6 cellular contexts compared by ENCODE assay signal in genomic region chr19:35775046-35775297, GRCh38. TPM values are rescaled to one million over a fixed set of nuclear protein-coding genes. Genes with fewer than 3 reads are reported as not detected.
DNase-seq lines count a peak whose midpoint lies in the region; ATAC-seq, FAIRE-seq and TF ChIP-seq lines count a peak whose summit lies in the region.

No MANE protein-coding gene starts in this region.

- H3K9ac ChIP-seq in kidney (ENCODE audit: low read length in 2 of 2) = no peak overlapping the region

- peaks cover 3 to 4% of the 10 kb centered on the region in 2 donors for H3K4me1 ChIP-seq in kidney (ENCODE audit: control insufficient read depth in 1 of 2, insufficient read depth in 1 of 2, low read depth in 1 of 2, low read length in 2 of 2)

- TF ChIP-seq CTCF in AG10803 (conservative IDR thresholded peaks at IDR 0.05; ENCODE audit: low read length) = no peak
- no peak for TF ChIP-seq CTCF in kidney (IDR thresholded peaks at IDR 0.05; ENCODE audit: borderline replicate concordance, extremely low read depth, insufficient read depth)

- H3K4me3 ChIP-seq in AG10803 (ENCODE audit: low read length) (peak overlapping the region; percentile 53), kidney (ENCODE audit: low read length in 2 of 2) (peak overlapping the region; percentile 46 to 56)

- H3K27ac ChIP-seq in kidney (ENCODE audit: low read depth in 2 of 2, low read length in 2 of 2) = no peak overlapping the region

- ATAC-seq in SK-N-SH treated with all-trans-retinoic acid at 6 μM for 48 hours = peak; percentile 46

- FAIRE-seq in kidney (lab: Jason Lieb, UNC) = no peak

- DNase-seq in AG10803 (ENCODE audit: low read depth) (no peak), kidney (no peak), NCI-H748 (lab: John Stamatoyannopoulos, UW; ENCODE audit: unreplicated experiment) (no peak), Kasumi-1 (lab: John Stamatoyannopoulos, UW) (no peak), OCI-M2 (lab: John Stamatoyannopoulos, UW; ENCODE audit: unreplicated experiment) (no peak)

- no peaks in the 10 kb centered on the region for H3K36me3 ChIP-seq in kidney (ENCODE audit: control insufficient read depth in 1 of 2, insufficient read depth in 2 of 2, low read length in 2 of 2)

- H3K9me3 ChIP-seq in kidney (ENCODE audit: control insufficient read depth in 1 of 2, low read length in 2 of 2) = no peaks in the 10 kb centered on the region

- intact Hi-C loops in kidney (cut with DNase I) = no loop called here

TF ChIP-seq in SK-N-SH treated with all-trans-retinoic acid at 6 μM for 48 hours, 23 proteins besides CTCF, POLR2A, EP300 and RAD21:
- TF ChIP-seq CREB5 (CRISPR knock-in tag; IDR thresholded peaks at IDR 0.05; ENCODE audit: low read depth) = no peak
- TF ChIP-seq ARNTL (CRISPR knock-in tag; IDR thresholded peaks at IDR 0.05; ENCODE audit: borderline replicate concordance, low read depth) = no peak
- TF ChIP-seq PPARA (CRISPR knock-in tag; IDR thresholded peaks at IDR 0.05; ENCODE audit: borderline replicate concordance) = no peak
- no peak for TF ChIP-seq ZC3H10 (CRISPR knock-in tag; IDR thresholded peaks at IDR 0.05)
- TF ChIP-seq TCF4 (CRISPR knock-in tag; IDR thresholded peaks at IDR 0.05; ENCODE audit: borderline replicate concordance) = no peak
- TF ChIP-seq SNAI2 (CRISPR knock-in tag; IDR thresholded peaks at IDR 0.05) = no peak
- no peak for TF ChIP-seq ZFP30 (CRISPR knock-in tag; IDR thresholded peaks at IDR 0.05)
- no peak for TF ChIP-seq ZNF8 (CRISPR knock-in tag; IDR thresholded peaks at IDR 0.05)
- TF ChIP-seq CSDC2 (CRISPR knock-in tag; IDR thresholded peaks at IDR 0.05) = no peak
- TF ChIP-seq GLIS3 (CRISPR knock-in tag; IDR thresholded peaks at IDR 0.05) = no peak
- no peak for TF ChIP-seq OSR1 (CRISPR knock-in tag; IDR thresholded peaks at IDR 0.05)
- TF ChIP-seq TSHZ2 (CRISPR knock-in tag; IDR thresholded peaks at IDR 0.05) = no peak
- TF ChIP-seq ZNF565 (CRISPR knock-in tag; conservative IDR thresholded peaks at IDR 0.05; ENCODE audit: low read depth) = no peak
- no peak for TF ChIP-seq PATZ1 (CRISPR knock-in tag; IDR thresholded peaks at IDR 0.05; ENCODE audit: borderline replicate concordance)
- TF ChIP-seq ZNF70 (CRISPR knock-in tag; IDR thresholded peaks at IDR 0.05) = no peak
- no peak for TF ChIP-seq ESRRG (CRISPR knock-in tag; IDR thresholded peaks at IDR 0.05)
- no peak for TF ChIP-seq RARB (CRISPR knock-in tag; IDR thresholded peaks at IDR 0.05)
- TF ChIP-seq CSRNP3 (CRISPR knock-in tag; IDR thresholded peaks at IDR 0.05) = no peak
- TF ChIP-seq ISL1 (CRISPR knock-in tag; IDR thresholded peaks at IDR 0.05) = no peak
TF ChIP-seq in SK-N-SH treated with all-trans-retinoic acid at 6 μM for 48 hours: peak in this region for 0.

RNA-seq across cellular contexts. Expression of gene ARHGAP33, which starts 0.4 kb away (rescaled TPM):
- total RNA-seq in kidney = 18.5 TPM
- 5.6 TPM for polyA plus RNA-seq in kidney (ENCODE audit: insufficient read depth, low read depth, low replicate concordance)

RNA-seq across cellular contexts. Expression of gene PROSER3, which starts 17.0 kb away (rescaled TPM):
- 34.9 TPM for total RNA-seq in kidney
- polyA plus RNA-seq in kidney (ENCODE audit: insufficient read depth, low read depth, low replicate concordance) = 2.8 TPM

RNA-seq across cellular contexts. Expression of gene HSPB6, which starts 18.1 kb away (rescaled TPM):
- total RNA-seq in kidney = 64.3 TPM
- polyA plus RNA-seq in kidney (ENCODE audit: insufficient read depth, low read depth, low replicate concordance) = 53.1 TPM

RNA-seq across cellular contexts. Expression of gene LIN37, which starts 26.6 kb away (rescaled TPM):
- 11.2 TPM for total RNA-seq in kidney
- 11.4 TPM for polyA plus RNA-seq in kidney (ENCODE audit: insufficient read depth, low read depth, low replicate concordance)

RNA-seq across cellular contexts. Expression of gene PSENEN, which starts 29.5 kb away (rescaled TPM):
- 84.0 TPM for total RNA-seq in kidney
- 185 TPM for polyA plus RNA-seq in kidney (ENCODE audit: insufficient read depth, low read depth, low replicate concordance)
